ENCODE assay signal across 8 cellular contexts in genomic region chr14:61671086-61671485, GRCh38. TPM values are rescaled to one million over a fixed set of nuclear protein-coding genes. Genes with fewer than 3 reads are reported as not detected.
DNase-seq lines count a peak whose midpoint lies in the region; ATAC-seq, FAIRE-seq and TF ChIP-seq lines count a peak whose summit lies in the region.

No MANE protein-coding gene starts in this region.

- no peaks in the 10 kb centered on the region for H3K9me3 Mint-ChIP-seq in MCF 10A (ENCODE audit: unreplicated experiment)

- no peak overlapping the region for H3K4ac ChIP-seq in trophoblast cell (ENCODE audit: low read depth, low read length)

- H4K91ac ChIP-seq in trophoblast cell (ENCODE audit: low read depth, low read length), result peak overlapping the region; percentile 26

- DNase-seq in T follicular helper cell (ENCODE audit: low read depth), result peak; percentile 9
- DNase-seq in trophoblast cell, result no peak
- DNase-seq in MCF 10A (ENCODE audit: unreplicated experiment), result no peak
- no peak for DNase-seq in H54 (ENCODE audit: insufficient read length, low spot score)
- DNase-seq in NCI-H146 (lab: John Stamatoyannopoulos, UW), result no peak

- H3K27me3 Mint-ChIP-seq in MCF 10A (ENCODE audit: insufficient read depth, unreplicated experiment), result no peaks in the 10 kb centered on the region

- no TSS peak for BruUV-seq in MCF 10A (replicated peaks; lab: Mats Ljungman, UMichigan)

- no peak overlapping the region for H2AK5ac ChIP-seq in trophoblast cell (ENCODE audit: low read length)

- no peak overlapping the region for H3K23ac ChIP-seq in trophoblast cell (ENCODE audit: low read length)

- CTCF ChIA-PET in MCF 10A (lab: Yijun Ruan, JAX), result interaction anchor here (0.6 kb wide), 1 partner anchor 12 kb away, joined by 3 read pairs; no protein-coding TSS in a partner anchor

- no peaks in the 10 kb centered on the region for H3K36me3 Mint-ChIP-seq in MCF 10A (ENCODE audit: insufficient read depth, unreplicated experiment)

- no peak overlapping the region for H3K9ac ChIP-seq in trophoblast cell (ENCODE audit: low read length)

- H3K4me1 ChIP-seq in trophoblast cell (ENCODE audit: control insufficient read depth in 1 of 2, insufficient read depth in 2 of 2, low read length in 2 of 2), result peaks cover 4 to 7% of the 10 kb centered on the region in 2 experiments
- no peaks in the 10 kb centered on the region for H3K4me1 ChIP-seq in gastroesophageal sphincter

- H2AFZ ChIP-seq in trophoblast cell (ENCODE audit: insufficient read depth, low read length, poor library complexity), result no peak overlapping the region

- no peaks in the 10 kb centered on the region for H3K4me1 Mint-ChIP-seq in MCF 10A (ENCODE audit: insufficient read depth, unreplicated experiment)

- H3K4me3 ChIP-seq in trophoblast cell (ENCODE audit: low read depth, low read length) (no peak overlapping the region), gastroesophageal sphincter (no peak overlapping the region)

- peaks cover 7% of the 10 kb centered on the region for H3K79me1 ChIP-seq in trophoblast cell (ENCODE audit: low read length)

- H3K27me3 ChIP-seq in trophoblast cell (ENCODE audit: insufficient read depth, low read length) (no peaks in the 10 kb centered on the region), gastroesophageal sphincter (no peaks in the 10 kb centered on the region)

- H3K36me3 ChIP-seq in trophoblast cell (ENCODE audit: control insufficient read depth in 1 of 2, insufficient read depth in 2 of 2, low read length in 2 of 2) (no peaks in the 10 kb centered on the region), gastroesophageal sphincter (no peaks in the 10 kb centered on the region)

- no peak for FAIRE-seq in H54 (lab: Jason Lieb, UNC)

- TF ChIP-seq EP300 in gastroesophageal sphincter (IDR thresholded peaks at IDR 0.05), result no peak

- no CpG with 5 or more reads among the region's 3 CpGs for WGBS in trophoblast cell (ENCODE audit: extremely low coverage, insufficient coverage, insufficient read length)
- WGBS in gastroesophageal sphincter (ENCODE audit: low coverage in 1 of 2), 2 donors, result 40 to 45% methylated on average over 3 of the region's 3 CpGs

- H3K18ac ChIP-seq in trophoblast cell (ENCODE audit: low read length), result no peak overlapping the region

- H3K4me3 Mint-ChIP-seq in MCF 10A (ENCODE audit: unreplicated experiment), result no peak overlapping the region

- no peaks in the 10 kb centered on the region for H3K79me2 ChIP-seq in trophoblast cell (ENCODE audit: control insufficient read depth, insufficient read depth, low read length, poor library complexity)

- intact Hi-C loops in MCF 10A (cut with micrococcal nuclease), result no loop called here

- POLR2A ChIA-PET in MCF 10A (lab: Yijun Ruan, JAX), result interaction anchor here (0.7 kb wide), 1 partner anchor 146 kb away, joined by 3 read pairs; no protein-coding TSS in a partner anchor

- H4K12ac ChIP-seq in trophoblast cell (ENCODE audit: low read depth, low read length), result no peak overlapping the region

- H3K27ac Mint-ChIP-seq in MCF 10A (ENCODE audit: low read depth, unreplicated experiment), result no peak overlapping the region

- no peak overlapping the region for H3K4me2 ChIP-seq in trophoblast cell (ENCODE audit: low read length)

- TF ChIP-seq CTCF in MCF 10A (IDR thresholded peaks at IDR 0.05; ENCODE audit: unreplicated experiment), result no peak
- TF ChIP-seq CTCF in gastroesophageal sphincter (IDR thresholded peaks at IDR 0.05), result no peak

- no peak overlapping the region for H2BK5ac ChIP-seq in trophoblast cell (ENCODE audit: low read depth, low read length, poor library complexity)

- H3K27ac ChIP-seq in trophoblast cell (ENCODE audit: low read depth, low read length), result no peak overlapping the region
- H3K27ac ChIP-seq in gastroesophageal sphincter, result no peak overlapping the region

- H3K9me3 ChIP-seq in trophoblast cell (ENCODE audit: insufficient read depth, low read depth, low read length) (no peaks in the 10 kb centered on the region), gastroesophageal sphincter (no peaks in the 10 kb centered on the region)

- H4K8ac ChIP-seq in trophoblast cell (ENCODE audit: low read depth, low read length), result no peak overlapping the region

- no peak overlapping the region for H2BK12ac ChIP-seq in trophoblast cell (ENCODE audit: low read length)

- H2BK120ac ChIP-seq in trophoblast cell (ENCODE audit: insufficient read depth, low read length, poor library complexity), result no peak overlapping the region

- H3K14ac ChIP-seq in trophoblast cell (ENCODE audit: low read length), result no peak overlapping the region

- TF ChIP-seq POLR2A in gastroesophageal sphincter (IDR thresholded peaks at IDR 0.05) (no peak), H54 (IDR thresholded peaks at IDR 0.05; ENCODE audit: low read depth, low read length) (no peak)

- peak; percentile 81 for ATAC-seq in GM18907 (IDR thresholded peaks at IDR 0.05; ENCODE audit: unreplicated experiment)
- peak; percentile 93 for ATAC-seq in HG02798 (IDR thresholded peaks at IDR 0.05; ENCODE audit: poor library complexity, unreplicated experiment)
- ATAC-seq in gastroesophageal sphincter, result no peak

RNA-seq across cellular contexts. Expression of gene HIF1A, which starts 24.2 kb away (rescaled TPM):
- polyA plus RNA-seq in trophoblast cell (2013), result 429 and 461 TPM in 2 replicates
- total RNA-seq in MCF 10A (2022), result 193 and 202 TPM in 2 replicates
- 100 to 1,000 TPM in 3 of 4 donors, 10 to 100 TPM in 1; 84.3 to 120 (median 111) TPM for total RNA-seq in gastroesophageal sphincter
